6 cellular contexts compared by ENCODE assay signal in the genomic region with DNA sequence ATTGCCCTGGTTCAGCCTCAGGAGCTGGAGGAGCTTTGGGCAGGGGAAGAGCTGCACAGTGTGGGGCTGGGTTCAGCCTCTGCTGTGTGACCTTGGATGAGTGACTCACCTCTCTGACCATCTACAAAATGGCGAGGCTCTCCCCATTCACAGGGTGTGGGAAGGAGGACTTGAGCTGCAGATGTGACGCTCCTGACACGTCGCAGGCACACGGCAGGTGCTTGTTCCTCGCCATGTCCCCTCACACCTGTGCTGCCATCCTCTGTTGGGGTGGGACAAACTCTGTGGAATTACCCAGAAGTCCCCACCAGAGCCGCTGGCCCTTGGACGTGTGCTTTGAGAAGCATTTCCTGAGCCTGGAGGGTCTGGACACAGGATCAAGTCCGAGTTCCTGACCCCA. TPM values are rescaled to one million over a fixed set of nuclear protein-coding genes. Genes with fewer than 3 reads are reported as not detected.
DNase-seq lines count a peak whose midpoint lies in the region; ATAC-seq and TF ChIP-seq lines count a peak whose summit lies in the region.
"Not testable (repeated sequence)": the region's sequence is repeated elsewhere in the genome, so short reads cannot be mapped to it uniquely, and the experiment has no call there.
"Had no signal": no experiment of that assay in that cellular context is flagged by ENCODE, and none has a peak within 500 bp of the region (broad histone marks: within the 10 kb centered on the region; RNA-seq: fewer than 3 reads in every experiment).

No MANE protein-coding gene starts in this region.

- H3K36me3 ChIP-seq in ascending aorta; psoas muscle (ENCODE audit: insufficient read depth in 1 of 2, low read depth in 1 of 2): not testable (repeated sequence)

- H3K27ac ChIP-seq in ascending aorta (peak overlapping the region; percentile 95 to 98), psoas muscle (peak overlapping the region; percentile 100)

- not testable (repeated sequence) for H3K27me3 ChIP-seq in ascending aorta; psoas muscle (ENCODE audit: insufficient read depth in 3 of 3, low read length in 2 of 3)

- not testable (repeated sequence) for H3K4me3 ChIP-seq in ascending aorta, psoas muscle

- intact Hi-C loops in ascending aorta (cut with DNase I) = not testable (repeated sequence)
- intact Hi-C loops in psoas muscle (cut with DNase I) = loop anchor here in 1 of 2 donors (1.0 kb wide), 1 partner anchor 23 kb away; no protein-coding TSS in a partner anchor

- ATAC-seq in psoas muscle = not testable (repeated sequence)

- not testable (repeated sequence) for DNase-seq in ascending aorta (ENCODE audit: low spot score in 2 of 2); psoas muscle

- WGBS in psoas muscle, 3 donors = 80 to 86% (median 83%) methylated on average over 8 to 9 of the region's 9 CpGs

- TF ChIP-seq CTCF in ascending aorta (IDR thresholded peaks at IDR 0.05); psoas muscle (IDR thresholded peaks at IDR 0.05): not testable (repeated sequence)

- H3K4me1 ChIP-seq in ascending aorta (peaks cover 8 to 28% of the 10 kb centered on the region in 2 donors), psoas muscle (peaks cover 28% of the 10 kb centered on the region)

- not testable (repeated sequence) for H3K9me3 ChIP-seq in ascending aorta, psoas muscle

RNA-seq across cellular contexts. Expression of a gene that starts 1.0 kb away (rescaled TPM):
- total RNA-seq in ascending aorta (not detected), psoas muscle (1 to 10 TPM in 3 of 4 donors, under 1 TPM in 1; 0.84 to 2.2 (median 1.4) TPM)
- 1 to 10 TPM in 1 of 3 donors, under 1 TPM in 2; 0.30 to 1.2 (median 0.63) TPM for polyA plus RNA-seq in psoas muscle
- polyA plus RNA-seq: neural cell had no signal

RNA-seq across cellular contexts. Expression of a gene that starts 3.0 kb away (rescaled TPM):
- 191 TPM for total RNA-seq in ascending aorta
- total RNA-seq in psoas muscle = 1,000 to 10,000 TPM; 1,183 to 3,738 (median 2,852) TPM
- 1,000 to 10,000 TPM; 1,867 to 2,156 (median 2,058) TPM for polyA plus RNA-seq in psoas muscle
- total RNA-seq: frontal cortex, PC-9 had no signal
- polyA plus RNA-seq: neural cell had no signal

RNA-seq across cellular contexts. Expression of a gene that starts 16.8 kb away (rescaled TPM):
- total RNA-seq in ascending aorta (not detected), psoas muscle (under 1 TPM in 1 of 4 donors, not detected in 3; 0.06 TPM)
- under 1 TPM; 0.06 to 0.17 (median 0.09) TPM for polyA plus RNA-seq in psoas muscle
- total RNA-seq: PC-9, transverse colon had no signal
- polyA plus RNA-seq: neural cell had no signal

RNA-seq across cellular contexts. Expression of a gene that starts 22.7 kb away (rescaled TPM):
- not detected for total RNA-seq in ascending aorta
- under 1 TPM in 1 of 4 donors, not detected in 3; 0.30 TPM for total RNA-seq in psoas muscle
- polyA plus RNA-seq in psoas muscle = under 1 TPM in 2 of 3 donors, not detected in 1; 0.05 to 0.31 TPM
- polyA plus RNA-seq: neural cell had no signal

RNA-seq across cellular contexts. Expression of a gene that starts 45.0 kb away (rescaled TPM):
- 155 TPM for total RNA-seq in ascending aorta
- 10 to 100 TPM; 23.5 to 29.5 (median 26.2) TPM for total RNA-seq in psoas muscle
- polyA plus RNA-seq in psoas muscle = 10 to 100 TPM; 32.1 to 44.3 (median 34.2) TPM
